ENCODE assay signal across 1 cellular context in the genomic region with DNA sequence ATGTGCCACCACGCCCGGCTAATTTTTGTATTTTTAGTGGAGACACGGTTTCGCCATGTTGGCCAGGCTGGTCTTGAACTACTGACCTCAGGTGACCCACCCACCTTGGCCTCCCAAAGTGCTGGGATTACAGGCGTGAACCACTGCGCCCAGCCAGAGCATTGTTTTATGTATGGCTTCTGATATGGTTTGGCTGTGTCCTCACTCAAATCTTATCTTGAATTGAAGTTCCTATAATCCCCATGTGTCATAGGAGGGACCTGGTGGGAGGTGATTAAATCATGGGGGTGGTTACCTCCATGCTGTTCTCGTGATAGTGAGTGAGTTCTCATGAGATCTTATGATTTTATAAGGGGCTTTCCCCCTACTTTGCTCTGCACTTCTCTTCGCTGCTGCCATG. TPM values are rescaled to one million over a fixed set of nuclear protein-coding genes. Genes with fewer than 3 reads are reported as not detected.
"Had no signal": no experiment of that assay in that cellular context is flagged by ENCODE, and none has a peak within 500 bp of the region (broad histone marks: within the 10 kb centered on the region; RNA-seq: fewer than 3 reads in every experiment).

No MANE protein-coding gene starts in this region.

RNA-seq across cellular contexts. Expression of gene ST6GALNAC3, which starts 22.5 kb away (rescaled TPM):
- total RNA-seq: GM23248 had no signal
- polyA plus RNA-seq: GM23248 had no signal
